ENCODE assay signal across 2 cellular contexts in the genomic region with DNA sequence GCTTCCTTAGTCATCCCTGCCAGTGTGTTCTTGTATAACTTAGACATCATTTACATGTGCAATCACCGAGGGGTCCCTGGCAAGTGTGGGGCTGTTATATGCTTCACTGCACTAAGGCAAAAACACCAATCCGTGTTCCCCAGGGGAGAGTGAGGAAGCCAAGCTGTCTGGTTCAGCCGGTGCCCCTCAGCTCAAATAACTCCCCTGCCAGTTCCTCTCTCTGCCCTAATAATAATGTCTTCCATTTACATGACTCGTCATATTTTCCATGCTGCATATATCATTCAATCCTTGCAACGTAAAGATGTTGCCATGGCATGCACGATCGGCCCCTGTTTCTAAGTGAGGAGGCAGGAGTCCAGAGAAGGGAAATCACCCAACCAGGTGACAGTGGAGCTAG.
A peak's percentile ranks its signal among the peaks of the same experiment; 100 is the strongest.
TF ChIP-seq lines count a peak whose summit lies in the region.

No MANE protein-coding gene starts in this region.

TF ChIP-seq in A549, 52 proteins besides CTCF, POLR2A, EP300 and RAD21:
- TF ChIP-seq SREBF2 (IDR thresholded peaks at IDR 0.05) (no peak), JUNB (IDR thresholded peaks at IDR 0.05) (no peak), MAFK (IDR thresholded peaks at IDR 0.05; ENCODE audit: partially characterized antibody) (peak; percentile 69), CBX8 (IDR thresholded peaks at IDR 0.05) (no peak), RNF2 (IDR thresholded peaks at IDR 0.05; ENCODE audit: borderline replicate concordance, low read depth) (no peak), NFE2L2 (conservative IDR thresholded peaks at IDR 0.05; ENCODE audit: low read length) (peak; percentile 57; the same call in 1 of the 2 replicates), CEBPB (IDR thresholded peaks at IDR 0.05) (no peak), HOXB5 (CRISPR knock-in tag; IDR thresholded peaks at IDR 0.05) (no peak)
- TF ChIP-seq, protein P1, sequence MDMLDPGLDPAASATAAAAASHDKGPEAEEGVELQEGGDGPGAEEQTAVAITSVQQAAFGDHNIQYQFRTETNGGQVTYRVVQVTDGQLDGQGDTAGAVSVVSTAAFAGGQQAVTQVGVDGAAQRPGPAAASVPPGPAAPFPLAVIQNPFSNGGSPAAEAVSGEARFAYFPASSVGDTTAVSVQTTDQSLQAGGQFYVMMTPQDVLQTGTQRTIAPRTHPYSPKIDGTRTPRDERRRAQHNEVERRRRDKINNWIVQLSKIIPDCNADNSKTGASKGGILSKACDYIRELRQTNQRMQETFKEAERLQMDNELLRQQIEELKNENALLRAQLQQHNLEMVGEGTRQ (IDR thresholded peaks at IDR 0.05), result no peak
- TF ChIP-seq, protein P2, sequence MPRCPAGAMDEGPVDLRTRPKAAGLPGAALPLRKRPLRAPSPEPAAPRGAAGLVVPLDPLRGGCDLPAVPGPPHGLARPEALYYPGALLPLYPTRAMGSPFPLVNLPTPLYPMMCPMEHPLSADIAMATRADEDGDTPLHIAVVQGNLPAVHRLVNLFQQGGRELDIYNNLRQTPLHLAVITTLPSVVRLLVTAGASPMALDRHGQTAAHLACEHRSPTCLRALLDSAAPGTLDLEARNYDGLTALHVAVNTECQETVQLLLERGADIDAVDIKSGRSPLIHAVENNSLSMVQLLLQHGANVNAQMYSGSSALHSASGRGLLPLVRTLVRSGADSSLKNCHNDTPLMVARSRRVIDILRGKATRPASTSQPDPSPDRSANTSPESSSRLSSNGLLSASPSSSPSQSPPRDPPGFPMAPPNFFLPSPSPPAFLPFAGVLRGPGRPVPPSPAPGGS (IDR thresholded peaks at IDR 0.05), result no peak

TF ChIP-seq in K562, 482 proteins besides CTCF, POLR2A, EP300 and RAD21:
- TF ChIP-seq MCM5 (IDR thresholded peaks at IDR 0.05; ENCODE audit: low read depth), result no peak
- no peak for TF ChIP-seq SRF (CRISPR knock-in tag; IDR thresholded peaks at IDR 0.05)
- TF ChIP-seq POU5F1 (IDR thresholded peaks at IDR 0.05; ENCODE audit: borderline replicate concordance, low read depth, low read length, partially characterized antibody), result no peak
- TF ChIP-seq C11orf30 (IDR thresholded peaks at IDR 0.05; ENCODE audit: low read depth), result 0 out of 2 replicates have a peak, but pooled peaks have one; percentile 5
- peak; percentile 42; the same call in 1 of the 2 replicates for TF ChIP-seq ZNF316 (IDR thresholded peaks at IDR 0.05)
- no peak for TF ChIP-seq ESRRB (CRISPR knock-in tag; IDR thresholded peaks at IDR 0.05; ENCODE audit: borderline replicate concordance)
TF ChIP-seq in K562: peak in this region for 2.
